In the genomic region with DNA sequence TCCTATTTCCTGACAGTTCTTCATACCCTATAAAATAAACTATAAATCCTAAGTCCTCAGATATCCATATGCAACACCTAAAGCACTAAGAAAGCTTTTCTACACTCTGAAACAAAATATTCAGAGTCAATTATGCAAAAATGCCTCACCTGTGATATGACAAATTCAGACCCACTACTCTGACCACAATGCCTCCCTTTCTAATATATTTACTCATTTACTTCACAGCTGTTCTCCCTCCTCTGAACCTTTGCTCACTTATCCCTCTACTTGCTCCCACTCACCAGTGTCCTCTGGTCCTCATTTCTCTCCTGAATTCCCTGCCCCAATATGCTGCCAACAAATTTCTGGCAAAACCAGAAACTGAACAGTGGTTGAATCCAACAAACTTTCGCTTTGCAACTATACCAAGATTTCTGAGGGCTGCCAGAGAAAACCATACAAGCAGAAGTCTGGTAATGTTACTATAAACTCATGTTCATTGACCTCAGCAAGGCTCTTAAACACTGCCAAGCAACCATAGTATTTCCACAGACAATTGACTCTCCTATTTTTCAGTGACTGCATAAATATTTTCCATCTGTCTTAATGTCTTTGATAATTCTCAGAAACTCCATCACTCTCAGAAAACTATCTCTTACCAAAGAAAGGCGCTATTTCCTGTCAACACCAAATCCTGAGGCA, we compare ENCODE assay signal across 18 cellular contexts. TPM values are rescaled to one million over a fixed set of nuclear protein-coding genes. Genes with fewer than 3 reads are reported as not detected.
DNase-seq lines count a peak whose midpoint lies in the region; ATAC-seq and TF ChIP-seq lines count a peak whose summit lies in the region.
"Had no signal": no experiment of that assay in that cellular context is flagged by ENCODE, and none has a peak within 500 bp of the region (broad histone marks: within the 10 kb centered on the region; RNA-seq: fewer than 3 reads in every experiment).

No MANE protein-coding gene starts in this region.

- H3K9me3 ChIP-seq in liver (ENCODE audit: control insufficient read depth in 4 of 4, low read length in 3 of 4), result no peaks in the 10 kb centered on the region
- no peaks in the 10 kb centered on the region for H3K9me3 ChIP-seq in right lobe of liver
- H3K9me3 ChIP-seq in transverse colon, result no peaks in the 10 kb centered on the region
- H3K9me3 ChIP-seq: sigmoid colon had no signal

- no peak for TF ChIP-seq RAD21 in liver (IDR thresholded peaks at IDR 0.05)

- H3K27ac ChIP-seq in liver (ENCODE audit: low read depth in 1 of 2, low read length in 2 of 2) (no peak overlapping the region), right lobe of liver (no peak overlapping the region), coronary artery (no peak overlapping the region), transverse colon (no peak overlapping the region)
- H3K27ac ChIP-seq: GM23248, sigmoid colon had no signal

- TF ChIP-seq CTCF in liver (IDR thresholded peaks at IDR 0.05; ENCODE audit: low read depth, low read length, missing input control) (no peak), right lobe of liver (IDR thresholded peaks at IDR 0.05) (no peak), fibroblast of the aortic adventitia (IDR thresholded peaks at IDR 0.05; ENCODE audit: insufficient read depth, low read length) (no peak), type B pancreatic cell (conservative IDR thresholded peaks at IDR 0.05) (no peak), coronary artery (IDR thresholded peaks at IDR 0.05) (no peak), transverse colon (IDR thresholded peaks at IDR 0.05) (no peak)

- ATAC-seq in right lobe of liver, result no peak
- ATAC-seq: WTC11 had no signal

- H3K27me3 Mint-ChIP-seq in activated T-helper 1 cell treated with anti-CD3 and anti-CD28 coated beads, Interleukin-12 subunit alpha, Interleukin-12 subunit beta, Interleukin-2, Interleukin-4 antibody, amounts not matched to agents 30 ng/mL and 10 ng/mL and 1 ng/mL, durations not matched to agents 14 hours and 24 hours and 36 hours (ENCODE audit: insufficient read depth), result no peaks in the 10 kb centered on the region
- no peaks in the 10 kb centered on the region for H3K27me3 Mint-ChIP-seq in type B pancreatic cell

- H3K36me3 Mint-ChIP-seq in activated T-helper 1 cell treated with anti-CD3 and anti-CD28 coated beads, Interleukin-12 subunit alpha, Interleukin-12 subunit beta, Interleukin-2, Interleukin-4 antibody, amounts not matched to agents 30 ng/mL and 10 ng/mL and 1 ng/mL, durations not matched to agents 14 hours and 24 hours and 36 hours (ENCODE audit: low read depth), result peaks cover 62% of the 10 kb centered on the region
- peaks cover 34% of the 10 kb centered on the region for H3K36me3 Mint-ChIP-seq in type B pancreatic cell

- peaks cover 56% of the 10 kb centered on the region for H3K4me1 Mint-ChIP-seq in activated T-helper 1 cell treated with anti-CD3 and anti-CD28 coated beads, Interleukin-12 subunit alpha, Interleukin-12 subunit beta, Interleukin-2, Interleukin-4 antibody, amounts not matched to agents 30 ng/mL and 10 ng/mL and 1 ng/mL, durations not matched to agents 14 hours and 24 hours and 36 hours (ENCODE audit: low read depth)
- no peaks in the 10 kb centered on the region for H3K4me1 Mint-ChIP-seq in type B pancreatic cell (ENCODE audit: unreplicated experiment)
- H3K4me1 Mint-ChIP-seq: WTC11 had no signal

- H3K4me3 ChIP-seq in liver (ENCODE audit: low read depth in 1 of 3, low read length in 3 of 3) (no peak overlapping the region), right lobe of liver (no peak overlapping the region), fibroblast of the aortic adventitia (ENCODE audit: low read depth, low read length) (no peak overlapping the region), coronary artery (no peak overlapping the region), transverse colon (no peak overlapping the region)
- H3K4me3 ChIP-seq: GM23248, sigmoid colon had no signal

- H3K27ac Mint-ChIP-seq in activated T-helper 1 cell treated with anti-CD3 and anti-CD28 coated beads, Interleukin-12 subunit alpha, Interleukin-12 subunit beta, Interleukin-2, Interleukin-4 antibody, amounts not matched to agents 30 ng/mL and 10 ng/mL and 1 ng/mL, durations not matched to agents 14 hours and 24 hours and 36 hours, result peak overlapping the region; percentile 76
- peak overlapping the region; percentile 61 for H3K27ac Mint-ChIP-seq in type B pancreatic cell
- H3K27ac Mint-ChIP-seq: WTC11 had no signal

- no peak overlapping the region for H3K9ac ChIP-seq in liver (ENCODE audit: low read depth in 1 of 2, low read length in 2 of 2)
- H3K9ac ChIP-seq: GM23248 had no signal

- H3K27me3 ChIP-seq in liver (ENCODE audit: control insufficient read depth in 4 of 4, insufficient read depth in 4 of 4, low read length in 3 of 4) (no peaks in the 10 kb centered on the region), right lobe of liver (no peaks in the 10 kb centered on the region), transverse colon (no peaks in the 10 kb centered on the region)
- H3K27me3 ChIP-seq: sigmoid colon had no signal

- H3K4me3 Mint-ChIP-seq in activated T-helper 1 cell treated with anti-CD3 and anti-CD28 coated beads, Interleukin-12 subunit alpha, Interleukin-12 subunit beta, Interleukin-2, Interleukin-4 antibody, amounts not matched to agents 30 ng/mL and 10 ng/mL and 1 ng/mL, durations not matched to agents 14 hours and 24 hours and 36 hours, result no peak overlapping the region
- no peak overlapping the region for H3K4me3 Mint-ChIP-seq in type B pancreatic cell
- H3K4me3 Mint-ChIP-seq: WTC11 had no signal

- DNase-seq in right lobe of liver (no peak), fibroblast of the aortic adventitia (ENCODE audit: low read depth) (peak; percentile 33), type B pancreatic cell (ENCODE audit: extremely low spot score, unreplicated experiment) (no peak), NCI-H2171 (lab: John Stamatoyannopoulos, UW) (no peak), coronary artery (ENCODE audit: low spot score) (no peak), transverse colon (no peak)
- no peak for DNase-seq in activated T-helper 1 cell treated with anti-CD3 and anti-CD28 coated beads, Interleukin-12 subunit alpha, Interleukin-12 subunit beta, Interleukin-2, Interleukin-4 antibody, amounts not matched to agents 30 ng/mL and 10 ng/mL and 1 ng/mL, durations not matched to agents 14 hours and 24 hours and 36 hours (ENCODE audit: low spot score)
- DNase-seq: activated T-cell treated with anti-CD3 and anti-CD28 coated beads, Interleukin-2, amount 50 U/mL, for 48 hours; AML-193; DMS153; GM23248; MM.1S; NCI-H2029; NCI-H526; sigmoid colon; stimulated activated CD4-positive, alpha-beta T cell treated with anti-CD3 and anti-CD28 coated beads, Interleukin-4, amount 100 ng/mL, for 1 hour had no signal

- H3K4me1 ChIP-seq in liver (ENCODE audit: control insufficient read depth in 4 of 4, insufficient read depth in 4 of 4, low read length in 3 of 4), result peaks cover 1 to 6% (median 2%) of the 10 kb centered on the region in 4 donors
- H3K4me1 ChIP-seq in right lobe of liver, result peaks cover 0 to 2% (median under 1%) of the 10 kb centered on the region in 4 donors
- H3K4me1 ChIP-seq in transverse colon, result peaks cover 0 to 13% (median 1%) of the 10 kb centered on the region in 4 donors

- TF ChIP-seq POLR2A in right lobe of liver (IDR thresholded peaks at IDR 0.05), result no peak
- no peak for TF ChIP-seq POLR2A in transverse colon (IDR thresholded peaks at IDR 0.05)

- 74% methylated on average over 2 of the region's 2 CpGs for WGBS in liver
- WGBS in right lobe of liver (ENCODE audit: insufficient coverage, low coverage, low lambda C conversion rate, missing lambda C conversion rate), result 76% methylated on average over 2 of the region's 2 CpGs
- WGBS in transverse colon (ENCODE audit: low coverage in 1 of 2), 2 donors, result 89 to 93% methylated on average over 2 of the region's 2 CpGs

- intact Hi-C loops in right lobe of liver (cut with DNase I) (no loop called here), transverse colon (cut with DNase I; ENCODE audit: low total_unique reads) (no loop called here)
- intact Hi-C loops in activated T-helper 1 cell treated with anti-CD3 and anti-CD28 coated beads, Interleukin-12 subunit alpha, Interleukin-12 subunit beta, Interleukin-2, Interleukin-4 antibody, amounts not matched to agents 30 ng/mL and 10 ng/mL and 1 ng/mL, durations not matched to agents 14 hours and 24 hours and 36 hours (cut with micrococcal nuclease), result no loop called here

- TF ChIP-seq EP300 in transverse colon (IDR thresholded peaks at IDR 0.05; ENCODE audit: low read depth), result no peak

- no peaks in the 10 kb centered on the region for H3K9me3 Mint-ChIP-seq in activated T-helper 1 cell treated with anti-CD3 and anti-CD28 coated beads, Interleukin-12 subunit alpha, Interleukin-12 subunit beta, Interleukin-2, Interleukin-4 antibody, amounts not matched to agents 30 ng/mL and 10 ng/mL and 1 ng/mL, durations not matched to agents 14 hours and 24 hours and 36 hours
- H3K9me3 Mint-ChIP-seq in type B pancreatic cell, result no peaks in the 10 kb centered on the region

- in situ Hi-C loops in transverse colon (cut with MboI; ENCODE audit: low pct_ligation_motif_present in 1 of 4, low pct_unique_long_range_greater_than_20kb in 1 of 4, low sequenced_read_pairs in 3 of 4), result loop anchor here in 3 of 4 donors (25.0 kb wide), 3 partner anchors 343 to 1282 kb away; a partner anchor contains a TSS

- peaks cover 8 to 71% (median 47%) of the 10 kb centered on the region in 4 donors for H3K36me3 ChIP-seq in liver (ENCODE audit: control insufficient read depth in 4 of 4, insufficient read depth in 3 of 4, low read depth in 1 of 4, low read length in 3 of 4)
- peaks cover 0 to 86% (median 28%) of the 10 kb centered on the region in 4 donors for H3K36me3 ChIP-seq in right lobe of liver
- H3K36me3 ChIP-seq in transverse colon, result peaks cover 0 to 69% (median 20%) of the 10 kb centered on the region in 4 donors

TF ChIP-seq in liver, 16 proteins besides CTCF, POLR2A, EP300 and RAD21:
- TF ChIP-seq RXRA (IDR thresholded peaks at IDR 0.05), result peak; percentile 25 to 32
- TF ChIP-seq YY1 (IDR thresholded peaks at IDR 0.05), result no peak

RNA-seq across cellular contexts. Expression of a gene that starts 7.1 kb away (rescaled TPM):
- 10 to 100 TPM; 36.7 to 56.6 TPM for total RNA-seq in liver
- 10 to 100 TPM; 21.9 to 29.8 TPM for polyA plus RNA-seq in liver
- 10 to 100 TPM; 18.0 to 65.0 (median 19.3) TPM for total RNA-seq in right lobe of liver
- total RNA-seq in activated T-helper 1 cell treated with anti-CD3 and anti-CD28 coated beads, Interleukin-12 subunit alpha, Interleukin-12 subunit beta, Interleukin-2, Interleukin-4 antibody, amounts not matched to agents 30 ng/mL and 10 ng/mL and 1 ng/mL, durations not matched to agents 14 hours and 24 hours and 36 hours, result 77.6 and 80.9 TPM in 2 replicates
- 67.4 and 84.6 TPM in 2 replicates for total RNA-seq in fibroblast of the aortic adventitia (ENCODE audit: low replicate concordance)
- total RNA-seq in type B pancreatic cell (ENCODE audit: low replicate concordance), result 34.1 and 34.5 TPM in 2 replicates
- 100 to 1,000 TPM in 1 of 4 donors, 10 to 100 TPM in 3; 23.9 to 163 (median 68.3) TPM for total RNA-seq in transverse colon
